Comparison of ENCODE assay signal across 9 cellular contexts in the genomic region with DNA sequence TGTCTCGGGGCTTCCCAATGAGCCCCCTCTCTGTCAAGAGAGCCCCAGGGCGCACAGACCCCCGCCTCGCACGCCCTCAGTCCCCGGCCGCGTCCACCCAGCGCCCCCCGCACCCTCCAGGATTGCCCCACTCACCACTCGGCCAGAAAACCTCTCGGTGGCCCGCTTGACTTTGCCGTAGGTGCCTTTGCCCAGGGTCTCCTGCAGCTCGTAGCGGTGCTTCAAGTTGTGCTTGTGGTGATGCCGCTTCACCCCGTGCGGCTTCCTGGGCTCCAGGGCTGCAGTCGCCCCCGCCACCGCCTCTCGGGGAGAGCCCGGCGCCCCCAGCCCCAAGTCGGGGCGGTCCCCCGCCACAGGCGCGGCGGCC. TPM values are rescaled to one million over a fixed set of nuclear protein-coding genes. Genes with fewer than 3 reads are reported as not detected.
DNase-seq lines count a peak whose midpoint lies in the region; ATAC-seq and TF ChIP-seq lines count a peak whose summit lies in the region.
"Had no signal": no experiment of that assay in that cellular context is flagged by ENCODE, and none has a peak within 500 bp of the region (broad histone marks: within the 10 kb centered on the region; RNA-seq: fewer than 3 reads in every experiment).

No MANE protein-coding gene starts in this region.

- peaks cover 11% of the 10 kb centered on the region for H3K4me1 ChIP-seq in CD4-positive, CD25-positive, alpha-beta regulatory T cell (ENCODE audit: control insufficient read depth, insufficient read depth, low read length, poor library complexity, severe bottlenecking)
- H3K4me1 ChIP-seq in endocrine pancreas (ENCODE audit: control insufficient read depth, insufficient read depth, low read length): no peaks in the 10 kb centered on the region

- H3K4me1 Mint-ChIP-seq in CD4-positive, CD25-positive, alpha-beta regulatory T cell: peaks cover 0 to 26% (median 0%) of the 10 kb centered on the region in 4 donors
- H3K4me1 Mint-ChIP-seq in nephron: peaks cover 78% of the 10 kb centered on the region

- peak overlapping the region; percentile 74 for H3K9ac ChIP-seq in endocrine pancreas (ENCODE audit: control insufficient read depth, insufficient read depth, low read length)

- no peak for ATAC-seq in CD4-positive, CD25-positive, alpha-beta regulatory T cell (ENCODE audit: low read depth in 2 of 2)
- no peak for ATAC-seq in HG03460 (IDR thresholded peaks at IDR 0.05; ENCODE audit: unreplicated experiment)

- H3K4me3 Mint-ChIP-seq in CD4-positive, CD25-positive, alpha-beta regulatory T cell: peak overlapping the region in 3 of 4 donors; percentile 29 to 82 (median 71)
- peak overlapping the region; percentile 88 to 98 (median 96) for H3K4me3 Mint-ChIP-seq in nephron

- H3K9me3 Mint-ChIP-seq in CD4-positive, CD25-positive, alpha-beta regulatory T cell: peaks cover 0 to 2% (median 0%) of the 10 kb centered on the region in 7 donors
- H3K9me3 Mint-ChIP-seq in nephron: no peaks in the 10 kb centered on the region

- H3K27ac Mint-ChIP-seq in CD4-positive, CD25-positive, alpha-beta regulatory T cell: no peak overlapping the region
- H3K27ac Mint-ChIP-seq in nephron: peak overlapping the region; percentile 87 to 92 (median 92)

- no peak for TF ChIP-seq CTCF in nephron (IDR thresholded peaks at IDR 0.05; ENCODE audit: unreplicated experiment in 3 of 3)

- no peak overlapping the region for H3K4me3 ChIP-seq in CD4-positive, CD25-positive, alpha-beta regulatory T cell (ENCODE audit: low read depth, low read length)
- no peak overlapping the region for H3K4me3 ChIP-seq in endocrine pancreas (ENCODE audit: control insufficient read depth, insufficient read depth, low read length)

- no peaks in the 10 kb centered on the region for H3K9me3 ChIP-seq in CD4-positive, CD25-positive, alpha-beta regulatory T cell (ENCODE audit: control insufficient read depth in 2 of 2, low read length in 2 of 2)
- no peaks in the 10 kb centered on the region for H3K9me3 ChIP-seq in endocrine pancreas (ENCODE audit: control insufficient read depth, low read length)

- peaks cover 65% of the 10 kb centered on the region for H3K27me3 Mint-ChIP-seq in CD4-positive, CD25-positive, alpha-beta regulatory T cell
- H3K27me3 Mint-ChIP-seq in nephron (ENCODE audit: low read depth): no peaks in the 10 kb centered on the region

- H3K27me3 ChIP-seq in CD4-positive, CD25-positive, alpha-beta regulatory T cell (ENCODE audit: control insufficient read depth, insufficient read depth, low read length): peaks cover 40% of the 10 kb centered on the region
- H3K27me3 ChIP-seq in endocrine pancreas (ENCODE audit: control insufficient read depth, insufficient read depth, low read length): no peaks in the 10 kb centered on the region

- DNase-seq in CD4-positive, CD25-positive, alpha-beta regulatory T cell: peak in 1 of 3 donors; percentile 5
- DNase-seq in NCI-H345 treated with DMSO at 0.1 percent for 48 hours (lab: John Stamatoyannopoulos, UW; ENCODE audit: unreplicated experiment) (peak; percentile 30), NCI-H446 treated with DMSO at 0.1 percent for 48 hours (lab: John Stamatoyannopoulos, UW) (no peak), NCI-H526 treated with DMSO at 0.1 percent for 48 hours (lab: John Stamatoyannopoulos, UW) (no peak)
- no peak for DNase-seq in activated CD4-positive, CD25-positive, alpha-beta regulatory T cell treated with anti-CD3 and anti-CD28 coated beads, Interleukin-2, amount 50 U/mL, for 72 hours

- H3K36me3 ChIP-seq in CD4-positive, CD25-positive, alpha-beta regulatory T cell (ENCODE audit: control insufficient read depth, insufficient read depth, low read length): no peaks in the 10 kb centered on the region
- H3K36me3 ChIP-seq in endocrine pancreas (ENCODE audit: control insufficient read depth, insufficient read depth, low read length): no peaks in the 10 kb centered on the region

- H3K27ac ChIP-seq in CD4-positive, CD25-positive, alpha-beta regulatory T cell (ENCODE audit: insufficient read depth, low read length, poor library complexity, severe bottlenecking): no peak overlapping the region
- H3K27ac ChIP-seq: HL-60 had no signal

- no peaks in the 10 kb centered on the region for H3K36me3 Mint-ChIP-seq in CD4-positive, CD25-positive, alpha-beta regulatory T cell
- H3K36me3 Mint-ChIP-seq in nephron (ENCODE audit: low read depth): peaks cover 3% of the 10 kb centered on the region

RNA-seq across cellular contexts. Expression of a gene that starts 0.5 kb away (rescaled TPM):
- not detected for total RNA-seq in CD4-positive, CD25-positive, alpha-beta regulatory T cell
- not detected for polyA plus RNA-seq in CD4-positive, CD25-positive, alpha-beta regulatory T cell

Comparison
In these comparisons a context has a peak if more than half of its experiments do, and no peak if none do; other contexts are left out.
1. H3K27ac Mint-ChIP-seq: peak in nephron (3 of 3); none in CD4-positive, CD25-positive, alpha-beta regulatory T cell (0 of 3).